Comparison of ENCODE assay signal across 8 cellular contexts in the genomic region with DNA sequence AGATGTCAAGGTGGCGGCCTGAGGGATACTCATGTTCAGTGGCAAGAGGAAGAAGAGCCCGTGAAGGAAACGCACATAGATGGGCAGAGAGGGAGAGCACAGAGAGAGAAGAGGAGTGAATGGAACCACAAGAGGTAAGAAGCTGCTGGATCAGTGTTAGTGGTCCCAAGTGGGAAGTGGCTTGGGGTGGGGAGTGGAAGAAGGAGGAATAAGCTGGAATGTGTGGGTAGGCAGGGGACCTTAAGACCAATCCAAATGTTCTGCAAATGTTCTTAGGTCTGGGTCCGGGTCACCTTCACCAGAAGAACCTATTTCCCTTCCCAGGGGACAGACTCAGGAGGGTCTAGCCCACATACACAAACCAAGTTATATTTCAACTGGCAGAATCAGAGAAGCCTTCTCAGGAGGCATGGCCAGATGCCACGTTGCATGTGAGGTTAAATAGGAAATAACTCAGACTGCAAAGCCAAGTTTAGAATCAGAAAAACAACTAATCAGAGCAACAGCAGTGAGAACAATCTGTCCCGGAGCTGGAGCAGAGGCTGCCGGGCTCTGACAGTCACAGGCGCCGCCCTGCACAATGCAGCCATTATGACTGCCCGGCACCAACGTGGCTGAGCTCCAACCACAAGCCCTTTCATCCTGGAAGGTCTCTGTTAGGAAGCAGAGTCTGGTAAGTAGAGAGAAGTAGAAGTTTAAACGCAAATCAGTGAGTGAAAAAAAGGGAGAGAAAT.
DNase-seq lines count a peak whose midpoint lies in the region; ATAC-seq and TF ChIP-seq lines count a peak whose summit lies in the region.

No MANE protein-coding gene starts in this region.

- H3K4me3 Mint-ChIP-seq in activated T-cell treated with anti-CD3 and anti-CD28 coated beads, Interleukin-2, amount 50 U/mL, for 4 hours: peak overlapping the region; percentile 33

- DNase-seq in activated T-cell treated with anti-CD3 and anti-CD28 coated beads, Interleukin-2, amount 50 U/mL, for 4 hours: no peak
- DNase-seq in activated T-cell treated with anti-CD3 and anti-CD28 coated beads, Interleukin-2, amount 50 U/mL, for 1 hour: no peak
- DNase-seq in uterus: peak; percentile 45 to 71
- no peak for DNase-seq in activated CD4-positive, alpha-beta T cell treated with anti-CD3 and anti-CD28 coated beads for 4 hours

- H3K4me1 Mint-ChIP-seq in activated T-cell treated with anti-CD3 and anti-CD28 coated beads, Interleukin-2, amount 50 U/mL, for 4 hours (ENCODE audit: low read depth): peaks cover 9% of the 10 kb centered on the region

- peak overlapping the region; percentile 67 to 68 for H3K27ac ChIP-seq in uterus

- peak overlapping the region; percentile 0 for H3K9ac ChIP-seq in mucosa of stomach (ENCODE audit: low read length)

- intact Hi-C loops in uterus (cut with DNase I; ENCODE audit: low total_unique reads): no loop called here

- no peak for TF ChIP-seq CTCF in uterus (IDR thresholded peaks at IDR 0.05)

- peak in 1 of 2 donors; percentile 27 for TF ChIP-seq POLR2A in uterus (IDR thresholded peaks at IDR 0.05)

- H3K9me3 ChIP-seq in mucosa of stomach (ENCODE audit: control insufficient read depth, low read length) (no peaks in the 10 kb centered on the region), uterus (no peaks in the 10 kb centered on the region)

- H3K4me3 ChIP-seq in mucosa of stomach (ENCODE audit: low read length) (no peak overlapping the region), uterus (no peak overlapping the region)

- H3K27me3 ChIP-seq in mucosa of stomach (ENCODE audit: control insufficient read depth, insufficient read depth, low read length) (no peaks in the 10 kb centered on the region), uterus (no peaks in the 10 kb centered on the region)

- no peaks in the 10 kb centered on the region for H3K9me3 Mint-ChIP-seq in activated T-cell treated with anti-CD3 and anti-CD28 coated beads, Interleukin-2, amount 50 U/mL, for 4 hours

- H3K36me3 ChIP-seq in mucosa of stomach (ENCODE audit: control insufficient read depth, insufficient read depth, low read length) (no peaks in the 10 kb centered on the region), uterus (no peaks in the 10 kb centered on the region)

- no peak for ATAC-seq in activated T-cell treated with anti-CD3 and anti-CD28 coated beads, Interleukin-2, amount 50 U/mL, for 4 hours
- peak; percentile 72 for ATAC-seq in esophagus mucosa
- ATAC-seq in GM18519 (IDR thresholded peaks at IDR 0.05; ENCODE audit: low FRiP score, unreplicated experiment): no peak
- ATAC-seq in HG03457 (IDR thresholded peaks at IDR 0.05; ENCODE audit: unreplicated experiment): no peak

- H3K4me1 ChIP-seq in mucosa of stomach (ENCODE audit: control insufficient read depth, insufficient read depth, low read length) (peaks cover 13% of the 10 kb centered on the region), uterus (no peaks in the 10 kb centered on the region)

- H3K36me3 Mint-ChIP-seq in activated T-cell treated with anti-CD3 and anti-CD28 coated beads, Interleukin-2, amount 50 U/mL, for 4 hours (ENCODE audit: insufficient read depth): no peaks in the 10 kb centered on the region

- H3K27me3 Mint-ChIP-seq in activated T-cell treated with anti-CD3 and anti-CD28 coated beads, Interleukin-2, amount 50 U/mL, for 4 hours (ENCODE audit: low read depth): peaks cover 2% of the 10 kb centered on the region

Comparison
In these comparisons a context has a peak if more than half of its experiments do, and no peak if none do; other contexts are left out.
1. DNase-seq: peak in uterus (2 of 2); none in activated T-cell treated with anti-CD3 and anti-CD28 coated beads, Interleukin-2, amount 50 U/mL, for 4 hours (single experiment), activated T-cell treated with anti-CD3 and anti-CD28 coated beads, Interleukin-2, amount 50 U/mL, for 1 hour (single experiment) and activated CD4-positive, alpha-beta T cell treated with anti-CD3 and anti-CD28 coated beads for 4 hours (0 of 2).